In the genomic region with DNA sequence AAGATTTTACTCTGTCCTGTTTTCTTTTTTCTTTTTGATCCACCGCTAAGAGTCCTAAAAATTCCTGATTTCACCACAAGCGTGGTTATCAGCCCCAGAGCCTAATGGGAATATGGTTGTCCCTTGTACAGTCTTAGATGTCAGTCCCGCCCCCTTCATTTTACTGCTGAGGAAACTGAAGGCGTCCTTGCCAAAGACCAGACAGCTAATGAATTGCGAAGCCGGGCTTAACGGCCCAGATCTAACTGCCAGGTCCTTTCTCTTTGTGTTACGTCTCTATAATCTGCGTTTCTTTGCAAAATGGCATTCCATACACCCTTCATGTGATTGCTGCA, we compare ENCODE assay signal across 8 cellular contexts. TPM values are rescaled to one million over a fixed set of nuclear protein-coding genes. Genes with fewer than 3 reads are reported as not detected.
DNase-seq lines count a peak whose midpoint lies in the region; ATAC-seq and TF ChIP-seq lines count a peak whose summit lies in the region.

No MANE protein-coding gene starts in this region.

- H3K36me3 ChIP-seq in GM23338 (ENCODE audit: insufficient read depth) (peaks cover 32% of the 10 kb centered on the region), Loucy (ENCODE audit: insufficient read depth, low read length) (peaks cover 26% of the 10 kb centered on the region; the same call in 1 of the 2 replicates), adrenal gland (replicated peaks in 1 of 2) (peaks cover 0 to 37% of the 10 kb centered on the region in 2 donors), right atrium auricular region (peaks cover 23% of the 10 kb centered on the region), sigmoid colon (peaks cover 6 to 46% (median 10%) of the 10 kb centered on the region in 4 donors)

- H3K36me3 Mint-ChIP-seq in activated CD4-positive, alpha-beta T cell treated with anti-CD3 and anti-CD28 coated beads, Interleukin-2, amount 10 ng/mL, durations not matched to agents 24 days and 14 days (ENCODE audit: low read depth): peaks cover 32% of the 10 kb centered on the region
- peaks cover 41% of the 10 kb centered on the region for H3K36me3 Mint-ChIP-seq in GM23338 (ENCODE audit: low read depth)

- H3K9me3 ChIP-seq in Loucy (ENCODE audit: insufficient read depth, low read depth, low read length): no peaks in the 10 kb centered on the region
- H3K9me3 ChIP-seq in adrenal gland (replicated peaks in 1 of 3): no peaks in the 10 kb centered on the region
- no peaks in the 10 kb centered on the region for H3K9me3 ChIP-seq in right atrium auricular region
- no peaks in the 10 kb centered on the region for H3K9me3 ChIP-seq in sigmoid colon

- H3K27ac ChIP-seq in GM23338 (ENCODE audit: low read depth): no peak overlapping the region
- H3K27ac ChIP-seq in adrenal gland: peak overlapping the region in 4 of 5 donors; percentile 54 to 80 (median 64)
- peak overlapping the region; percentile 79 to 83 for H3K27ac ChIP-seq in right atrium auricular region
- peak overlapping the region; percentile 79 to 89 (median 84) for H3K27ac ChIP-seq in sigmoid colon

- H3K9me2 ChIP-seq in GM23338 (ENCODE audit: insufficient read depth) (no peaks in the 10 kb centered on the region), Loucy (replicated peaks; ENCODE audit: low read depth, low read length) (no peaks in the 10 kb centered on the region)

- H4K20me1 ChIP-seq in GM23338 (replicated peaks; ENCODE audit: insufficient read depth): peaks cover 3% of the 10 kb centered on the region; the same call in 1 of the 2 replicates
- peaks cover 37% of the 10 kb centered on the region for H4K20me1 ChIP-seq in Loucy (ENCODE audit: insufficient read depth, low read length, poor library complexity, severe bottlenecking)

- intact Hi-C loops in activated CD4-positive, alpha-beta T cell treated with anti-CD3 and anti-CD28 coated beads, Interleukin-2, amount 10 ng/mL, durations not matched to agents 24 days and 14 days (cut with micrococcal nuclease): loop anchor here (1.0 to 10.0 kb wide), 8 partner anchors 80 to 1637 kb away; a partner anchor contains a TSS
- intact Hi-C loops in adrenal gland (cut with DNase I): loop anchor here (10.0 kb wide), 2 partner anchors 93 to 147 kb away; no protein-coding TSS in a partner anchor
- intact Hi-C loops in sigmoid colon (cut with DNase I): loop anchor here (2.0 to 10.0 kb wide), 2 partner anchors 83 to 147 kb away; a partner anchor contains a TSS

- H3K9me3 Mint-ChIP-seq in activated CD4-positive, alpha-beta T cell treated with anti-CD3 and anti-CD28 coated beads, Interleukin-2, amount 10 ng/mL, durations not matched to agents 24 days and 14 days: no peaks in the 10 kb centered on the region
- no peaks in the 10 kb centered on the region for H3K9me3 Mint-ChIP-seq in GM23338

- H2AFZ ChIP-seq in GM23338 (peak overlapping the region; percentile 95), Loucy (ENCODE audit: low read length) (peak overlapping the region; percentile 85; the same call in 1 of the 2 replicates)

- no peaks in the 10 kb centered on the region for H3K27me3 Mint-ChIP-seq in activated CD4-positive, alpha-beta T cell treated with anti-CD3 and anti-CD28 coated beads, Interleukin-2, amount 10 ng/mL, durations not matched to agents 24 days and 14 days
- H3K27me3 Mint-ChIP-seq in GM23338 (ENCODE audit: insufficient read depth, low read depth, poor library complexity): peaks cover 6% of the 10 kb centered on the region

- peaks cover 5% of the 10 kb centered on the region for H3K4me1 ChIP-seq in GM23338 (ENCODE audit: insufficient read depth)
- H3K4me1 ChIP-seq in Loucy (ENCODE audit: insufficient read depth, low read length, poor library complexity, severe bottlenecking): peaks cover 39% of the 10 kb centered on the region
- H3K4me1 ChIP-seq in adrenal gland (replicated peaks in 1 of 2): peaks cover 9 to 23% of the 10 kb centered on the region in 2 donors
- H3K4me1 ChIP-seq in right atrium auricular region: peaks cover 0 to 33% of the 10 kb centered on the region in 2 donors
- H3K4me1 ChIP-seq in sigmoid colon: peaks cover 0 to 31% (median 27%) of the 10 kb centered on the region in 4 donors

- H3K27ac Mint-ChIP-seq in activated CD4-positive, alpha-beta T cell treated with anti-CD3 and anti-CD28 coated beads, Interleukin-2, amount 10 ng/mL, durations not matched to agents 24 days and 14 days: peak overlapping the region; percentile 98
- peak overlapping the region; percentile 96 for H3K27ac Mint-ChIP-seq in GM23338

- no peak for DNase-seq in activated CD4-positive, alpha-beta T cell treated with anti-CD3 and anti-CD28 coated beads, Interleukin-2, amount 10 ng/mL, durations not matched to agents 24 days and 14 days
- no peak for DNase-seq in activated CD4-positive, alpha-beta T cell treated with anti-CD3 and anti-CD28 coated beads, Interleukin-2, amount 50 U/mL, for 48 hours
- DNase-seq in GM23338 (ENCODE audit: low spot score): peak; percentile 47
- peak; percentile 21 to 72 (median 50) for DNase-seq in adrenal gland
- DNase-seq in right atrium auricular region (ENCODE audit: low spot score): no peak
- DNase-seq in sigmoid colon: no peak
- no peak for DNase-seq in medulla oblongata (ENCODE audit: extremely low spot score)

- H3K9ac ChIP-seq in Loucy (ENCODE audit: low read depth, low read length, poor library complexity, severe bottlenecking): peak overlapping the region; percentile 83

- H3K4me3 ChIP-seq in GM23338 (peak overlapping the region; percentile 99), Loucy (ENCODE audit: low read length, poor library complexity, severe bottlenecking) (peak overlapping the region; percentile 99), adrenal gland (peak overlapping the region; percentile 53 to 86 (median 70)), right atrium auricular region (peak overlapping the region; percentile 94 to 98), sigmoid colon (peak overlapping the region; percentile 92 to 96 (median 94))

- H3K79me2 ChIP-seq in GM23338 (replicated peaks; ENCODE audit: insufficient read depth): peaks cover 54% of the 10 kb centered on the region
- peaks cover 64% of the 10 kb centered on the region for H3K79me2 ChIP-seq in Loucy (ENCODE audit: insufficient read depth, low read length)

- 0 to 1% (median 1%) methylated on average over 9 of the region's 9 CpGs for WGBS in adrenal gland, 4 donors
- 0% methylated on average over 9 of the region's 9 CpGs for WGBS in sigmoid colon, 2 donors

- H3K27me3 ChIP-seq in GM23338 (ENCODE audit: insufficient read depth): no peaks in the 10 kb centered on the region
- no peaks in the 10 kb centered on the region for H3K27me3 ChIP-seq in Loucy (ENCODE audit: insufficient read depth, low read length, poor library complexity, severe bottlenecking)
- H3K27me3 ChIP-seq in adrenal gland: no peaks in the 10 kb centered on the region
- no peaks in the 10 kb centered on the region for H3K27me3 ChIP-seq in right atrium auricular region
- H3K27me3 ChIP-seq in sigmoid colon: no peaks in the 10 kb centered on the region

- ATAC-seq in GM23338: peak; percentile 26

- H3F3A ChIP-seq in GM23338 (replicated peaks; ENCODE audit: low read depth) (peaks cover 8% of the 10 kb centered on the region), Loucy (ENCODE audit: low read depth) (no peaks in the 10 kb centered on the region)

- H3K4me2 ChIP-seq in GM23338 (peak overlapping the region; percentile 92), Loucy (ENCODE audit: low read depth, low read length, poor library complexity, severe bottlenecking) (peak overlapping the region; percentile 99)

- H3K4me3 Mint-ChIP-seq in activated CD4-positive, alpha-beta T cell treated with anti-CD3 and anti-CD28 coated beads, Interleukin-2, amount 10 ng/mL, durations not matched to agents 24 days and 14 days: peak overlapping the region; percentile 99
- H3K4me3 Mint-ChIP-seq in GM23338: peak overlapping the region; percentile 100

- TF ChIP-seq EP300 in sigmoid colon (IDR thresholded peaks at IDR 0.05): no peak

- TF ChIP-seq POLR2A in adrenal gland (IDR thresholded peaks at IDR 0.05): no peak
- no peak for TF ChIP-seq POLR2A in sigmoid colon (IDR thresholded peaks at IDR 0.05)

- peaks cover 21% of the 10 kb centered on the region for H3K4me1 Mint-ChIP-seq in activated CD4-positive, alpha-beta T cell treated with anti-CD3 and anti-CD28 coated beads, Interleukin-2, amount 10 ng/mL, durations not matched to agents 24 days and 14 days
- H3K4me1 Mint-ChIP-seq in GM23338: peaks cover 11% of the 10 kb centered on the region

- TF ChIP-seq CTCF in GM23338 (conservative IDR thresholded peaks at IDR 0.05; ENCODE audit: low read depth in 2 of 2) (no peak), Loucy (conservative IDR thresholded peaks at IDR 0.05; ENCODE audit: low read length) (no peak), adrenal gland (IDR thresholded peaks at IDR 0.05) (no peak), right atrium auricular region (IDR thresholded peaks at IDR 0.05) (no peak), sigmoid colon (IDR thresholded peaks at IDR 0.05) (no peak)

TF ChIP-seq in GM23338, 12 proteins besides CTCF, POLR2A, EP300 and RAD21 (continues in another document):
- TF ChIP-seq ZNF331 (CRISPR knock-in tag; IDR thresholded peaks at IDR 0.05; ENCODE audit: low read depth) (no peak), EZH2phosphoT487 (IDR thresholded peaks at IDR 0.05; ENCODE audit: unreplicated experiment) (no peak), EZH2 (IDR thresholded peaks at IDR 0.05; ENCODE audit: low read depth, unreplicated experiment) (no peak), ZNF114 (CRISPR knock-in tag; IDR thresholded peaks at IDR 0.05) (no peak), NANOG (IDR thresholded peaks at IDR 0.05; ENCODE audit: borderline replicate concordance) (no peak), STAT1 (IDR thresholded peaks at IDR 0.05; ENCODE audit: unreplicated experiment) (no peak)

RNA-seq across cellular contexts. Expression of a gene that starts 0.5 kb away (rescaled TPM):
- total RNA-seq in activated CD4-positive, alpha-beta T cell treated with anti-CD3 and anti-CD28 coated beads, Interleukin-2, amount 10 ng/mL, durations not matched to agents 24 days and 14 days: 94.0 and 95.8 TPM in 2 replicates
- total RNA-seq in GM23338 (2014; rRNA removed; shearing (Covaris generic)): 103 and 115 TPM in 2 replicates
- polyA plus RNA-seq in GM23338 (2016; fragmentation: Nextera tagmentation; extraction: Ambion mirVana) (244 and 259 TPM in 2 replicates), adrenal gland (100 to 1,000 TPM in 1 of 3 donors, 10 to 100 TPM in 2; 52.7 to 353 (median 74.0) TPM), sigmoid colon (100 to 1,000 TPM; 106 to 181 (median 131) TPM)
- total RNA-seq in adrenal gland (100 to 1,000 TPM in 3 of 8 donors, 10 to 100 TPM in 5; 55.9 to 152 (median 78.4) TPM), right atrium auricular region (10 to 100 TPM; 65.8 to 69.3 TPM), sigmoid colon (100 to 1,000 TPM; 141 to 182 (median 168) TPM)

RNA-seq across cellular contexts. Expression of a gene that starts 0.6 kb away (rescaled TPM):
- 37.9 and 42.7 TPM in 2 replicates for total RNA-seq in activated CD4-positive, alpha-beta T cell treated with anti-CD3 and anti-CD28 coated beads, Interleukin-2, amount 10 ng/mL, durations not matched to agents 24 days and 14 days
- 50.1 and 50.8 TPM in 2 replicates for total RNA-seq in GM23338 (2014; rRNA removed; shearing (Covaris generic))
- polyA plus RNA-seq in GM23338 (2016; fragmentation: Nextera tagmentation; extraction: Ambion mirVana) (26.6 and 28.5 TPM in 2 replicates), adrenal gland (10 to 100 TPM; 27.7 to 67.7 (median 29.2) TPM), sigmoid colon (10 to 100 TPM; 15.3 to 26.1 (median 19.2) TPM)
- total RNA-seq in adrenal gland (10 to 100 TPM; 23.5 to 45.8 (median 34.2) TPM), right atrium auricular region (10 to 100 TPM; 19.7 to 36.4 TPM), sigmoid colon (10 to 100 TPM; 16.0 to 21.4 (median 17.0) TPM)

Comparison
In these comparisons a context has a peak if more than half of its experiments do, and no peak if none do; other contexts are left out.
1. DNase-seq: peak in GM23338 (single experiment) and adrenal gland (7 of 7); none in activated CD4-positive, alpha-beta T cell treated with anti-CD3 and anti-CD28 coated beads, Interleukin-2, amount 10 ng/mL, durations not matched to agents 24 days and 14 days (single experiment), activated CD4-positive, alpha-beta T cell treated with anti-CD3 and anti-CD28 coated beads, Interleukin-2, amount 50 U/mL, for 48 hours (0 of 2), right atrium auricular region (single experiment), sigmoid colon (single experiment) and medulla oblongata (single experiment).
2. Peak in every context shown above with its lines, with median percentiles within 50 percentile points of each other: H3K4me3 ChIP-seq.